ENCODE assay signal across 1 cellular context in the genomic region with DNA sequence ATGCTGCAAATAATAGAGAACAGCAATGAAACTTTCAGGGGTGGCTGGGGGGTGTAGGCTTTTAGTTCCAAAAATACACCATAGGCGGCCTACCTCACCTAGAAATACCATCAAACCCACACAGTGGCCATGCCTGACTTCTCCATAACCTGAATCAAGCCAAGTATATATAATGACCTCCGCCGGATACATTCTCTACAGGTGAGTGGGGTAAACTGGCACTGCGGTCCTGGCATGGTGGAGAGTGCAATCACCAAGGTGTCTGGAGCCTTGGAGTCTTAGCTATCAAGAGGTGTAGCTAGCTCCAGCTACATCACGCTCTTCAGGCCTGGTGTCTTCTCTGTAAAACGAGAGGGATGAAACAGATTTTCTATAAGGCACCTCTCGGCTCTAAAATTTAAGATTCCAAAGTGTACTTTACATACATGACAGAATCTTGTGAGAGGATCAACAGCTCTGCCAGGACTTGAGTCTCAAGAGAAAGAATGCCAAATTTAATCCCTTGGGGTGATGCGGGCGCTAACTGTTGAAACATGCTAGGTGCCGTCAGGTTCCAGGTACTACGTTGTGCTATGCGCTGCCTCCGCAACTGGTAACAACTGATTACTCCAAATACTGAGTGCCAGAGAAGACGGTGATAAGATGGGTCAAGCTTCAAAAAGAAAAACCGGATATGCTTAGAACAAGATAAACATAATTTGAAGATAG.
TF ChIP-seq lines count a peak whose summit lies in the region.

No MANE protein-coding gene starts in this region.

TF ChIP-seq in K562, 482 proteins besides CTCF, POLR2A, EP300 and RAD21:
- TF ChIP-seq DPF2 (IDR thresholded peaks at IDR 0.05) (0 out of 2 replicates have a peak, but pooled peaks have one; percentile 19), NCOR1 (IDR thresholded peaks at IDR 0.05) (peak; percentile 39; the same call in 1 of the 2 replicates), TCF3 (CRISPR knock-in tag; IDR thresholded peaks at IDR 0.05) (peak; percentile 41; the same call in 1 of the 2 replicates), HNRNPLL (IDR thresholded peaks at IDR 0.05; ENCODE audit: low read depth, low read length, poor library complexity, severe bottlenecking) (peak; percentile 95), CREM (IDR thresholded peaks at IDR 0.05; ENCODE audit: low read depth) (0 out of 2 replicates have a peak, but pooled peaks have one; percentile 13), ARID1B (IDR thresholded peaks at IDR 0.05) (peak; percentile 70), CBFA2T3 (IDR thresholded peaks at IDR 0.05) (peak; percentile 79), TEAD4 (IDR thresholded peaks at IDR 0.05; ENCODE audit: low read length) (peak; percentile 61; the same call in 1 of the 2 replicates), TEAD4 (CRISPR knock-in tag; IDR thresholded peaks at IDR 0.05; ENCODE audit: borderline replicate concordance) (no peak), TFAM (CRISPR knock-in tag; conservative IDR thresholded peaks at IDR 0.05) (no peak), CBFB (CRISPR knock-in tag; IDR thresholded peaks at IDR 0.05) (no peak), ZNF699 (CRISPR knock-in tag; IDR thresholded peaks at IDR 0.05; ENCODE audit: insufficient replicate concordance) (no peak), TCF7 (IDR thresholded peaks at IDR 0.05; ENCODE audit: borderline replicate concordance) (peak; percentile 70; the same call in 1 of the 2 replicates), CBFA2T2 (conservative IDR thresholded peaks at IDR 0.05) (peak; percentile 65), TAL1 (IDR thresholded peaks at IDR 0.05) (peak; percentile 39; the same call in 1 of the 2 replicates), ZBTB7A (IDR thresholded peaks at IDR 0.05; ENCODE audit: borderline replicate concordance, control insufficient read depth, low read depth, low read length) (no peak), HDAC3 (IDR thresholded peaks at IDR 0.05; ENCODE audit: borderline replicate concordance, partially characterized antibody) (peak; percentile 25), KLF16 (IDR thresholded peaks at IDR 0.05) (0 out of 2 replicates have a peak, but pooled peaks have one; percentile 25), FOXM1 (IDR thresholded peaks at IDR 0.05; ENCODE audit: low read depth) (0 out of 2 replicates have a peak, but pooled peaks have one; percentile 20), FOXM1 (CRISPR knock-in tag; IDR thresholded peaks at IDR 0.05; ENCODE audit: low read depth) (no peak)
